ENCODE assay signal across 38 cellular contexts in genomic region chr5:43085453-43085852, GRCh38.
"Had no signal": no experiment of that assay in that cellular context is flagged by ENCODE, and none has a peak within 500 bp of the region (broad histone marks: within the 10 kb centered on the region; RNA-seq: fewer than 3 reads in every experiment).

No MANE protein-coding gene starts in this region.

- FAIRE-seq: bronchial epithelial cell, TTC549 had no signal

- ATAC-seq: activated CD8-positive, alpha-beta T cell treated with anti-CD3 and anti-CD28 coated beads for 36 hours; activated naive CD4-positive, alpha-beta T cell treated with anti-CD3 and anti-CD28 coated beads, Interleukin-2, amount 50 U/mL, for 72 hours; activated T-cell treated with anti-CD3 and anti-CD28 coated beads, Interleukin-2, amount 50 U/mL, for 4 hours; activated T-cell treated with anti-CD3 and anti-CD28 coated beads, Interleukin-2, amount 50 U/mL, for 72 hours; activated T-helper 17 cell treated with anti-CD3 and anti-CD28 coated beads, Interleukin-2, amount 50 U/mL, for 72 hours had no signal

- H3K9me3 ChIP-seq: ascending aorta had no signal

- H3K4me1 ChIP-seq: ascending aorta had no signal

- H3K4me1 Mint-ChIP-seq: activated B cell treated with CpG ODN at 0.5 μM for 24 hours; activated CD4-positive, alpha-beta T cell treated with anti-CD3 and anti-CD28 coated beads, Interleukin-2, amount 10 ng/mL, durations not matched to agents 24 days and 14 days; activated naive CD8-positive, alpha-beta T cell treated with anti-CD3 and anti-CD28 coated beads for 36 hours; activated T-helper 17 cell treated with anti-CD3 and anti-CD28 coated beads, Interleukin-2, amount 50 U/mL, for 72 hours; brain; central memory CD8-positive, alpha-beta T cell had no signal

- H3K27me3 Mint-ChIP-seq: activated B cell treated with CpG ODN at 0.5 μM for 24 hours; activated CD4-positive, alpha-beta memory T cell treated with anti-CD3 and anti-CD28 coated beads for 36 hours; activated CD4-positive, alpha-beta T cell treated with anti-CD3 and anti-CD28 coated beads, Interleukin-2, amount 10 ng/mL, durations not matched to agents 24 days and 14 days; activated CD8-positive, alpha-beta T cell treated with anti-CD3 and anti-CD28 coated beads for 36 hours; activated naive CD8-positive, alpha-beta T cell treated with anti-CD3 and anti-CD28 coated beads for 36 hours; activated T-helper 17 cell treated with anti-CD3 and anti-CD28 coated beads, Interleukin-2, amount 50 U/mL, for 72 hours; brain; central memory CD8-positive, alpha-beta T cell had no signal

- H3K27me3 ChIP-seq: ascending aorta, cardiac muscle cell had no signal

- H3K36me3 ChIP-seq: cardiac muscle cell had no signal

- DNase-seq: activated B cell treated with CpG ODN at 0.5 μM for 24 hours; activated CD4-positive, alpha-beta memory T cell treated with anti-CD3 and anti-CD28 coated beads for 36 hours; activated CD4-positive, alpha-beta T cell treated with anti-CD3 and anti-CD28 coated beads for 4 hours; activated CD4-positive, alpha-beta T cell treated with anti-CD3 and anti-CD28 coated beads, Interleukin-2, amount 10 ng/mL, durations not matched to agents 24 days and 14 days; activated CD4-positive, alpha-beta T cell treated with anti-CD3 and anti-CD28 coated beads, Interleukin-2, amount 50 U/mL, for 1 hour; activated CD4-positive, alpha-beta T cell treated with anti-CD3 and anti-CD28 coated beads, Interleukin-2, amount 50 U/mL, for 4 hours; activated CD4-positive, CD25-positive, alpha-beta regulatory T cell treated with anti-CD3 and anti-CD28 coated beads, Interleukin-2, amount 50 U/mL, for 72 hours; activated CD8-positive, alpha-beta memory T cell treated with anti-CD3 and anti-CD28 coated beads, Interleukin-2, amount 50 U/mL, for 4 hours; activated CD8-positive, alpha-beta T cell treated with anti-CD3 and anti-CD28 coated beads for 36 hours; activated effector memory CD4-positive, alpha-beta T cell treated with anti-CD3 and anti-CD28 coated beads, Interleukin-2, amount 50 U/mL, for 16 hours; activated gamma-delta T cell treated with Interleukin-2 at 50 U/mL for 16 hours; activated naive CD4-positive, alpha-beta T cell; activated naive CD4-positive, alpha-beta T cell treated with anti-CD3 and anti-CD28 coated beads for 36 hours; activated naive CD4-positive, alpha-beta T cell treated with anti-CD3 and anti-CD28 coated beads, Interleukin-2, amount 50 U/mL, for 16 hours; activated naive CD8-positive, alpha-beta T cell treated with anti-CD3 and anti-CD28 coated beads for 36 hours; activated T-cell treated with anti-CD3 and anti-CD28 coated beads for 4 hours; activated T-cell treated with anti-CD3 and anti-CD28 coated beads, Interleukin-2, amount 50 U/mL, for 1 hour; activated T-cell treated with anti-CD3 and anti-CD28 coated beads, Interleukin-2, amount 50 U/mL, for 4 hours; activated T-cell treated with anti-CD3 and anti-CD28 coated beads, Interleukin-2, amount 50 U/mL, for 72 hours; amygdala; anterior cingulate cortex; caudate nucleus; cerebellar nuclear complex; T-helper 1 cell; T-helper 2 cell; T-helper 9 cell had no signal

- H3K4me3 Mint-ChIP-seq: activated B cell treated with CpG ODN at 0.5 μM for 24 hours; activated CD4-positive, alpha-beta memory T cell treated with anti-CD3 and anti-CD28 coated beads for 36 hours; activated CD4-positive, alpha-beta T cell treated with anti-CD3 and anti-CD28 coated beads, Interleukin-2, amount 10 ng/mL, durations not matched to agents 24 days and 14 days; activated CD8-positive, alpha-beta T cell treated with anti-CD3 and anti-CD28 coated beads for 36 hours; activated naive CD4-positive, alpha-beta T cell treated with anti-CD3 and anti-CD28 coated beads for 36 hours; activated naive CD8-positive, alpha-beta T cell treated with anti-CD3 and anti-CD28 coated beads for 36 hours; activated T-cell treated with anti-CD3 and anti-CD28 coated beads, Interleukin-2, amount 50 U/mL, for 4 hours; activated T-cell treated with anti-CD3 and anti-CD28 coated beads, Interleukin-2, amount 50 U/mL, for 72 hours; activated T-helper 1 cell treated with anti-CD3 and anti-CD28 coated beads, Interleukin-12 subunit alpha, Interleukin-12 subunit beta, Interleukin-2, Interleukin-4 antibody, amounts not matched to agents 30 ng/mL and 10 ng/mL and 1 ng/mL, durations not matched to agents 14 hours and 24 hours and 36 hours; activated T-helper 17 cell treated with anti-CD3 and anti-CD28 coated beads, Interleukin-2, amount 50 U/mL, for 72 hours; brain; central memory CD8-positive, alpha-beta T cell; T-helper 1 cell treated with Interleukin-12 subunit alpha and Interleukin-12 subunit beta and Interleukin-4 antibody, amounts not matched to agents 30 μg/mL and 1 μg/mL, for 36 hours; T-helper 2 cell treated with Interferon-gamma antibody and Interleukin-4, amounts not matched to agents 5 μg/mL and 100 μg/mL, for 36 hours had no signal

- H3K4me3 ChIP-seq: ascending aorta, cardiac muscle cell had no signal

- H3K27ac ChIP-seq: ascending aorta, cardiac muscle cell, VCaP had no signal

- H3K9me3 Mint-ChIP-seq: activated B cell treated with CpG ODN at 0.5 μM for 24 hours; activated naive CD4-positive, alpha-beta T cell treated with anti-CD3 and anti-CD28 coated beads, Interleukin-2, amount 50 U/mL, for 72 hours; activated naive CD8-positive, alpha-beta T cell treated with anti-CD3 and anti-CD28 coated beads for 36 hours; activated T-cell treated with anti-CD3 and anti-CD28 coated beads, Interleukin-2, amount 50 U/mL, for 4 hours; activated T-helper 1 cell treated with anti-CD3 and anti-CD28 coated beads, Interleukin-12 subunit alpha, Interleukin-12 subunit beta, Interleukin-2, Interleukin-4 antibody, amounts not matched to agents 30 ng/mL and 10 ng/mL and 1 ng/mL, durations not matched to agents 14 hours and 24 hours and 36 hours; activated T-helper 17 cell treated with anti-CD3 and anti-CD28 coated beads, Interleukin-2, amount 50 U/mL, for 72 hours; central memory CD8-positive, alpha-beta T cell; T-helper 1 cell treated with Interleukin-12 subunit alpha and Interleukin-12 subunit beta and Interleukin-4 antibody, amounts not matched to agents 30 μg/mL and 1 μg/mL, for 36 hours had no signal

- H3K27ac Mint-ChIP-seq: activated B cell treated with CpG ODN at 0.5 μM for 24 hours; activated CD4-positive, alpha-beta memory T cell treated with anti-CD3 and anti-CD28 coated beads for 36 hours; activated CD4-positive, alpha-beta T cell treated with anti-CD3 and anti-CD28 coated beads, Interleukin-2, amount 10 ng/mL, durations not matched to agents 24 days and 14 days; activated CD8-positive, alpha-beta T cell treated with anti-CD3 and anti-CD28 coated beads for 36 hours; activated naive CD4-positive, alpha-beta T cell treated with anti-CD3 and anti-CD28 coated beads for 36 hours; activated naive CD4-positive, alpha-beta T cell treated with anti-CD3 and anti-CD28 coated beads, Interleukin-2, amount 50 U/mL, for 72 hours; activated naive CD8-positive, alpha-beta T cell treated with anti-CD3 and anti-CD28 coated beads for 36 hours; activated T-cell treated with anti-CD3 and anti-CD28 coated beads, Interleukin-2, amount 50 U/mL, for 72 hours; activated T-helper 1 cell treated with anti-CD3 and anti-CD28 coated beads, Interleukin-12 subunit alpha, Interleukin-12 subunit beta, Interleukin-2, Interleukin-4 antibody, amounts not matched to agents 30 ng/mL and 10 ng/mL and 1 ng/mL, durations not matched to agents 14 hours and 24 hours and 36 hours; activated T-helper 17 cell treated with anti-CD3 and anti-CD28 coated beads, Interleukin-2, amount 50 U/mL, for 72 hours; brain; T-helper 1 cell treated with Interleukin-12 subunit alpha and Interleukin-12 subunit beta and Interleukin-4 antibody, amounts not matched to agents 30 μg/mL and 1 μg/mL, for 36 hours; T-helper 2 cell treated with Interferon-gamma antibody and Interleukin-4, amounts not matched to agents 5 μg/mL and 100 μg/mL, for 36 hours had no signal
